In genomic region chr3:7817239-7817638, GRCh38 we compare ENCODE assay signal across 8 cellular contexts.
"Had no signal": no experiment of that assay in that cellular context is flagged by ENCODE, and none has a peak within 500 bp of the region (broad histone marks: within the 10 kb centered on the region; RNA-seq: fewer than 3 reads in every experiment).

No MANE protein-coding gene starts in this region.

- H3K4me3 ChIP-seq: GM12878 had no signal

- FAIRE-seq: G401.6, GM12878, GM12891, GM12892, GM18507, GM19239 had no signal

- DNase-seq: GDM1, GF-D8 had no signal

- ATAC-seq: GM12878 had no signal
